Comparison of ENCODE assay signal across 8 cellular contexts in the genomic region with DNA sequence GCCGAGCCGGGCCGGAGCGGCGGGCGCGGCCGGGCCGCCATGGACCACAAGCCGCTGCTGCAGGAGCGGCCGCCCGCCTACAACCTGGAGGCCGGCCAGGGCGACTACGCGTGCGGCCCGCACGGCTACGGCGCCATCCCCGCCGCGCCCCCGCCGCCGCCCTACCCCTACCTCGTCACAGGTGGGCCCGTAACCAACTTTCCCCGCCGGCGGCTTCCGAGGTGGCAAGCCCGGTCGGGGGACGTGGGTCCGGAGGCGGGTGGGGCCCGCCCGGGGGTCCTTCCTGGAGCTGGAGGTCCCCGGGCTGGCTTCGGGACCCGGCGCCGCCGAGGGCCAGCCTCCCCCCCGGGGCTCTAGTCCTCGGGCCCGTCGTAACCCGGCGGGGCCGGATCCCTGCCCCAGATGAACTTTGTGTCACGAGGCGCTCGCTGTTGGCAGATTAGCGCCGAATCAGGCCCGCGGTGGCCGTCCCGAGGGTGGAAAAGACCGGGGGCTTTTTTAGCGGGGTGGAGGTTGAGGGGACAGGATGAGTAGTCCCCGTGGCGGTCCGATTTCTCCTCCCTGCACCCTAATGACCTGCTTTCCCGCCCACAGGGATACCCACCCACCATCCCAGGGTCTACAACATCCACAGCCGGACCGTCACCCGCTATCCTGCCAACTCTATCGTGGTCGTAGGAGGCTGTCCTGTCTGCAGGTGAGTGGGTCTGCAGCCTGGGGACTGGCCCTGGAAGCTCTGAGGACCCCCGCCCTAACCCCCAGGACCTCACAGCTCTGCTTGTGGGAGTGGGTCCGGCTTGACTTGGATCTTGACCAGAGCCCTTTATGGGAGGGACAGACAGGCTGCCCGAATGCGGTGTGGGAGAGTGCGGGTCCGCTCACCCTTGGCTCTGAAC. TPM values are rescaled to one million over a fixed set of nuclear protein-coding genes. Genes with fewer than 3 reads are reported as not detected.
DNase-seq lines count a peak whose midpoint lies in the region; ATAC-seq and TF ChIP-seq lines count a peak whose summit lies in the region.

No MANE protein-coding gene starts in this region.

- peak; percentile 33 for DNase-seq in ACHN
- peak; percentile 41 for DNase-seq in WERI-Rb-1
- DNase-seq in epithelial cell of prostate (ENCODE audit: low read depth, low spot score): no peak
- DNase-seq in NCI-H146 treated with DMSO at 0.1 percent for 48 hours (lab: John Stamatoyannopoulos, UW; ENCODE audit: unreplicated experiment): no peak
- no peak for DNase-seq in NCI-H1694 (lab: John Stamatoyannopoulos, UW)

- H2AFZ ChIP-seq in neural cell (ENCODE audit: low read depth, low read length): peak overlapping the region; percentile 27

- H3K27ac ChIP-seq in WERI-Rb-1: peak overlapping the region; percentile 89
- H3K27ac ChIP-seq in epithelial cell of prostate: peak overlapping the region; percentile 93
- no peak overlapping the region for H3K27ac ChIP-seq in neural cell (ENCODE audit: low read length)

- H3F3A ChIP-seq in neural cell (ENCODE audit: insufficient read depth, low read length, poor library complexity, severe bottlenecking): no peaks in the 10 kb centered on the region

- H3K4me3 ChIP-seq in WERI-Rb-1 (ENCODE audit: low read depth, low read length) (peak overlapping the region; percentile 81), neural cell (ENCODE audit: low read length) (peak overlapping the region; percentile 88)

- peaks cover 6% of the 10 kb centered on the region for H4K20me1 ChIP-seq in neural cell (ENCODE audit: insufficient read depth)

- H3K9ac ChIP-seq in neural cell (ENCODE audit: low read length): peak overlapping the region; percentile 82

- H3K27me3 ChIP-seq in WERI-Rb-1 (ENCODE audit: insufficient read depth, low read depth, severe bottlenecking): no peaks in the 10 kb centered on the region
- no peaks in the 10 kb centered on the region for H3K27me3 ChIP-seq in neural cell (ENCODE audit: insufficient read depth, low read depth, low read length)

- H3K9me3 ChIP-seq in WERI-Rb-1 (ENCODE audit: severe bottlenecking) (no peaks in the 10 kb centered on the region), neural cell (ENCODE audit: low read length) (no peaks in the 10 kb centered on the region)

- ATAC-seq in GM18907 (IDR thresholded peaks at IDR 0.05; ENCODE audit: unreplicated experiment): peak; percentile 30
- peak; percentile 11 for ATAC-seq in HG03095 (IDR thresholded peaks at IDR 0.05; ENCODE audit: unreplicated experiment)

- H3K79me2 ChIP-seq in neural cell (replicated peaks; ENCODE audit: insufficient read depth, low read length): peaks cover 26% of the 10 kb centered on the region

- in situ Hi-C loops in ACHN (cut with HindIII; ENCODE audit: low pct_ligation_motif_present, low pct_unique_long_range_greater_than_20kb, low sequenced_read_pairs): loop anchor here (25.0 kb wide), 1 partner anchor 105 kb away; no protein-coding TSS in a partner anchor

- TF ChIP-seq EP300 in neural cell (conservative IDR thresholded peaks at IDR 0.05; ENCODE audit: poor library complexity, severe bottlenecking): no peak

- TF ChIP-seq RAD21 in neural cell (conservative IDR thresholded peaks at IDR 0.05): no peak

- TF ChIP-seq CTCF in WERI-Rb-1 (IDR thresholded peaks at IDR 0.05; ENCODE audit: low read depth, low read length) (no peak), neural cell (IDR thresholded peaks at IDR 0.05; ENCODE audit: poor library complexity, severe bottlenecking) (no peak)

- H3K36me3 ChIP-seq in WERI-Rb-1: peaks cover 41% of the 10 kb centered on the region
- no peaks in the 10 kb centered on the region for H3K36me3 ChIP-seq in neural cell (ENCODE audit: insufficient read depth, low read length)

- H3K4me2 ChIP-seq in neural cell (ENCODE audit: low read length): peak overlapping the region; percentile 94

- no peaks in the 10 kb centered on the region for H3K9me2 ChIP-seq in neural cell (ENCODE audit: insufficient read depth, low read length)

TF ChIP-seq in neural cell, 6 proteins besides CTCF, POLR2A, EP300 and RAD21:
- TF ChIP-seq POLR2AphosphoS5 (IDR thresholded peaks at IDR 0.05) (no peak), MXI1 (conservative IDR thresholded peaks at IDR 0.05; ENCODE audit: poor library complexity, severe bottlenecking) (peak; percentile 22)
TF ChIP-seq in neural cell: peak in this region for 1.

RNA-seq across cellular contexts. Expression of gene BRI3, which starts 0.5 kb away (rescaled TPM):
- polyA plus RNA-seq in neural cell: 55.6 and 57.6 TPM in 2 replicates
- polyA minus RNA-seq in neural cell: 16.6 and 21.4 TPM in 2 replicates

RNA-seq across cellular contexts. Expression of gene TECPR1, which starts 30.0 kb away (rescaled TPM):
- polyA plus RNA-seq in neural cell: 46.6 and 50.8 TPM in 2 replicates
- 34.0 and 40.9 TPM in 2 replicates for polyA minus RNA-seq in neural cell

Comparison
In these comparisons a context has a peak if more than half of its experiments do, and no peak if none do; other contexts are left out.
1. DNase-seq: peak in ACHN (single experiment) and WERI-Rb-1 (single experiment); none in epithelial cell of prostate (single experiment), NCI-H146 treated with DMSO at 0.1 percent for 48 hours (single experiment) and NCI-H1694 (single experiment).